Comparison of ENCODE assay signal across 17 cellular contexts in the genomic region with DNA sequence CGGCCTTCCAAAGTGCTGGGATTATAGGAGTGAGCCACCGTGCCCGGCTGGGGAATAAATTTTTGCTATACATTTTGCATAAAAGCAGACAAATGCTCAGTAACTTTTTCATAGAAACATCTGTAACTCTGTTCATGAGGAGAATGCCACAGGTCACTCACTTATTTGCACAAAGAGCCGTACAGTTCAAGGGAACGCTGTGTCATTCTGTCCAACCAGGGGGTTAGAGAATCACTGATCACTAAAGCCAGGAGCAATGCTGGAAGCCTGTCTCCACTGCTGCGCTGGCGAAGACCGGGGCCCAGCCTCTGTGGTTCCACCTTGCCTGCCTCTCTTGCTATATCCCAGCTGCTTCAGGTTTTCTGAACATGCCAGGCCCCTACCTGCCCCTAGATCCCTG.
"Had no signal": no experiment of that assay in that cellular context is flagged by ENCODE, and none has a peak within 500 bp of the region (broad histone marks: within the 10 kb centered on the region; RNA-seq: fewer than 3 reads in every experiment).

No MANE protein-coding gene starts in this region.

- H3K36me3 ChIP-seq: ascending aorta, gastroesophageal sphincter, lower lobe of right lung, ovary, tibial artery, uterus had no signal

- H3K9me3 Mint-ChIP-seq: activated CD8-positive, alpha-beta T cell treated with anti-CD3 and anti-CD28 coated beads for 36 hours; activated T-helper 1 cell treated with anti-CD3 and anti-CD28 coated beads, Interleukin-12 subunit alpha, Interleukin-12 subunit beta, Interleukin-2, Interleukin-4 antibody, amounts not matched to agents 30 ng/mL and 10 ng/mL and 1 ng/mL, durations not matched to agents 14 hours and 24 hours and 36 hours had no signal

- ATAC-seq: activated CD4-positive, CD25-positive, alpha-beta regulatory T cell treated with anti-CD3 and anti-CD28 coated beads, Interleukin-2, amount 50 U/mL, for 24 hours; activated CD8-positive, alpha-beta T cell treated with anti-CD3 and anti-CD28 coated beads for 36 hours; gastroesophageal sphincter; left colon; lower lobe of right lung had no signal

- H3K4me3 ChIP-seq: ascending aorta, gastroesophageal sphincter, lower lobe of right lung, ovary, tibial artery, uterus had no signal

- H3K27ac ChIP-seq: ascending aorta, gastroesophageal sphincter, lower lobe of right lung, ovary, tibial artery, uterus had no signal

- H3K4me3 Mint-ChIP-seq: activated CD8-positive, alpha-beta T cell treated with anti-CD3 and anti-CD28 coated beads for 36 hours had no signal

- H3K27me3 ChIP-seq: ascending aorta, ovary, uterus had no signal

- H3K9me3 ChIP-seq: ascending aorta, gastroesophageal sphincter, lower lobe of right lung, ovary, tibial artery, uterus had no signal

- DNase-seq: activated CD8-positive, alpha-beta memory T cell treated with anti-CD3 and anti-CD28 coated beads, Interleukin-2, amount 50 U/mL, for 48 hours; activated CD8-positive, alpha-beta T cell treated with anti-CD3 and anti-CD28 coated beads for 36 hours; activated naive CD4-positive, alpha-beta T cell treated with Interleukin-2 at 50 U/mL for 16 hours; left colon; lower lobe of right lung; ovary; stimulated activated CD4-positive, alpha-beta T cell treated with anti-CD3 and anti-CD28 coated beads, Interleukin-12 subunit alpha, Interleukin-12 subunit beta, amount 100 ng/mL, for 4 hours; stimulated activated CD4-positive, alpha-beta T cell treated with anti-CD3 and anti-CD28 coated beads, Interleukin-2, amount 100 ng/mL, for 24 hours; stimulated activated naive CD4-positive, alpha-beta T cell; tibial artery; uterus had no signal

- H3K4me1 ChIP-seq: ascending aorta, gastroesophageal sphincter, tibial artery, uterus had no signal

- H3K27me3 Mint-ChIP-seq: activated CD8-positive, alpha-beta T cell treated with anti-CD3 and anti-CD28 coated beads for 36 hours had no signal

- FAIRE-seq: bronchial epithelial cell, islet of Langerhans had no signal
